1 cellular context compared by ENCODE assay signal in genomic region chr2:26692814-26693286, GRCh38.
TF ChIP-seq lines count a peak whose summit lies in the region.

No MANE protein-coding gene starts in this region.

TF ChIP-seq in WTC11, 78 proteins besides CTCF, POLR2A, EP300 and RAD21 (continued from another document and continues in another):
- TF ChIP-seq, protein P1, sequence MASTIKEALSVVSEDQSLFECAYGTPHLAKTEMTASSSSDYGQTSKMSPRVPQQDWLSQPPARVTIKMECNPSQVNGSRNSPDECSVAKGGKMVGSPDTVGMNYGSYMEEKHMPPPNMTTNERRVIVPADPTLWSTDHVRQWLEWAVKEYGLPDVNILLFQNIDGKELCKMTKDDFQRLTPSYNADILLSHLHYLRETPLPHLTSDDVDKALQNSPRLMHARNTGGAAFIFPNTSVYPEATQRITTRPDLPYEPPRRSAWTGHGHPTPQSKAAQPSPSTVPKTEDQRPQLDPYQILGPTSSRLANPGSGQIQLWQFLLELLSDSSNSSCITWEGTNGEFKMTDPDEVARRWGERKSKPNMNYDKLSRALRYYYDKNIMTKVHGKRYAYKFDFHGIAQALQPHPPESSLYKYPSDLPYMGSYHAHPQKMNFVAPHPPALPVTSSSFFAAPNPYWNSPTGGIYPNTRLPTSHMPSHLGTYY (CRISPR knock-in tag; IDR thresholded peaks at IDR 0.05): no peak
- TF ChIP-seq ATF3 (CRISPR knock-in tag; conservative IDR thresholded peaks at IDR 0.05) (no peak), NR1H2 (CRISPR knock-in tag; IDR thresholded peaks at IDR 0.05) (no peak), ZNF232 (CRISPR knock-in tag; IDR thresholded peaks at IDR 0.05) (no peak), GABPB1 (CRISPR knock-in tag; IDR thresholded peaks at IDR 0.05) (no peak), ZNF219 (CRISPR knock-in tag; IDR thresholded peaks at IDR 0.05; ENCODE audit: borderline replicate concordance) (no peak), ZBTB21 (CRISPR knock-in tag; IDR thresholded peaks at IDR 0.05; ENCODE audit: borderline replicate concordance) (no peak), SP1 (CRISPR knock-in tag; conservative IDR thresholded peaks at IDR 0.05) (no peak), ZBTB43 (CRISPR knock-in tag; IDR thresholded peaks at IDR 0.05) (no peak), JUN (CRISPR knock-in tag; IDR thresholded peaks at IDR 0.05) (peak; percentile 51; the same call in 1 of the 2 replicates), NFATC4 (CRISPR knock-in tag; IDR thresholded peaks at IDR 0.05) (no peak), FOXK1 (CRISPR knock-in tag; IDR thresholded peaks at IDR 0.05) (peak; percentile 72), ATF1 (CRISPR knock-in tag; IDR thresholded peaks at IDR 0.05) (peak; percentile 58; the same call in 1 of the 2 replicates), AR (CRISPR knock-in tag; IDR thresholded peaks at IDR 0.05) (no peak), FOXJ3 (CRISPR knock-in tag; IDR thresholded peaks at IDR 0.05; ENCODE audit: borderline replicate concordance) (no peak), SMAD4 (CRISPR knock-in tag; IDR thresholded peaks at IDR 0.05) (no peak), ATF2 (CRISPR knock-in tag; IDR thresholded peaks at IDR 0.05; ENCODE audit: borderline replicate concordance, low read depth) (no peak), SOX15 (CRISPR knock-in tag; IDR thresholded peaks at IDR 0.05) (no peak), IRF2 (CRISPR knock-in tag; IDR thresholded peaks at IDR 0.05; ENCODE audit: borderline replicate concordance, low read depth) (no peak), ZNF671 (CRISPR knock-in tag; IDR thresholded peaks at IDR 0.05) (no peak), GRHL2 (CRISPR knock-in tag; IDR thresholded peaks at IDR 0.05; ENCODE audit: insufficient replicate concordance, severe bottlenecking) (no peak), STAT6 (CRISPR knock-in tag; conservative IDR thresholded peaks at IDR 0.05; ENCODE audit: low read depth) (no peak), OVOL2 (CRISPR knock-in tag; IDR thresholded peaks at IDR 0.05; ENCODE audit: borderline replicate concordance) (no peak), ZNF263 (CRISPR knock-in tag; IDR thresholded peaks at IDR 0.05; ENCODE audit: low read depth) (no peak), ESRRA (CRISPR knock-in tag; IDR thresholded peaks at IDR 0.05; ENCODE audit: borderline replicate concordance) (no peak)
- TF ChIP-seq, protein P2, sequence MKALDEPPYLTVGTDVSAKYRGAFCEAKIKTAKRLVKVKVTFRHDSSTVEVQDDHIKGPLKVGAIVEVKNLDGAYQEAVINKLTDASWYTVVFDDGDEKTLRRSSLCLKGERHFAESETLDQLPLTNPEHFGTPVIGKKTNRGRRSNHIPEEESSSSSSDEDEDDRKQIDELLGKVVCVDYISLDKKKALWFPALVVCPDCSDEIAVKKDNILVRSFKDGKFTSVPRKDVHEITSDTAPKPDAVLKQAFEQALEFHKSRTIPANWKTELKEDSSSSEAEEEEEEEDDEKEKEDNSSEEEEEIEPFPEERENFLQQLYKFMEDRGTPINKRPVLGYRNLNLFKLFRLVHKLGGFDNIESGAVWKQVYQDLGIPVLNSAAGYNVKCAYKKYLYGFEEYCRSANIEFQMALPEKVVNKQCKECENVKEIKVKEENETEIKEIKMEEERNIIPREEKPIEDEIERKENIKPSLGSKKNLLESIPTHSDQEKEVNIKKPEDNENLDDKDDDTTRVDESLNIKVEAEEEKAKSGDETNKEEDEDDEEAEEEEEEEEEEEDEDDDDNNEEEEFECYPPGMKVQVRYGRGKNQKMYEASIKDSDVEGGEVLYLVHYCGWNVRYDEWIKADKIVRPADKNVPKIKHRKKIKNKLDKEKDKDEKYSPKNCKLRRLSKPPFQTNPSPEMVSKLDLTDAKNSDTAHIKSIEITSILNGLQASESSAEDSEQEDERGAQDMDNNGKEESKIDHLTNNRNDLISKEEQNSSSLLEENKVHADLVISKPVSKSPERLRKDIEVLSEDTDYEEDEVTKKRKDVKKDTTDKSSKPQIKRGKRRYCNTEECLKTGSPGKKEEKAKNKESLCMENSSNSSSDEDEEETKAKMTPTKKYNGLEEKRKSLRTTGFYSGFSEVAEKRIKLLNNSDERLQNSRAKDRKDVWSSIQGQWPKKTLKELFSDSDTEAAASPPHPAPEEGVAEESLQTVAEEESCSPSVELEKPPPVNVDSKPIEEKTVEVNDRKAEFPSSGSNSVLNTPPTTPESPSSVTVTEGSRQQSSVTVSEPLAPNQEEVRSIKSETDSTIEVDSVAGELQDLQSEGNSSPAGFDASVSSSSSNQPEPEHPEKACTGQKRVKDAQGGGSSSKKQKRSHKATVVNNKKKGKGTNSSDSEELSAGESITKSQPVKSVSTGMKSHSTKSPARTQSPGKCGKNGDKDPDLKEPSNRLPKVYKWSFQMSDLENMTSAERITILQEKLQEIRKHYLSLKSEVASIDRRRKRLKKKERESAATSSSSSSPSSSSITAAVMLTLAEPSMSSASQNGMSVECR (CRISPR knock-in tag; IDR thresholded peaks at IDR 0.05; ENCODE audit: borderline replicate concordance): no peak
- TF ChIP-seq, protein P3, sequence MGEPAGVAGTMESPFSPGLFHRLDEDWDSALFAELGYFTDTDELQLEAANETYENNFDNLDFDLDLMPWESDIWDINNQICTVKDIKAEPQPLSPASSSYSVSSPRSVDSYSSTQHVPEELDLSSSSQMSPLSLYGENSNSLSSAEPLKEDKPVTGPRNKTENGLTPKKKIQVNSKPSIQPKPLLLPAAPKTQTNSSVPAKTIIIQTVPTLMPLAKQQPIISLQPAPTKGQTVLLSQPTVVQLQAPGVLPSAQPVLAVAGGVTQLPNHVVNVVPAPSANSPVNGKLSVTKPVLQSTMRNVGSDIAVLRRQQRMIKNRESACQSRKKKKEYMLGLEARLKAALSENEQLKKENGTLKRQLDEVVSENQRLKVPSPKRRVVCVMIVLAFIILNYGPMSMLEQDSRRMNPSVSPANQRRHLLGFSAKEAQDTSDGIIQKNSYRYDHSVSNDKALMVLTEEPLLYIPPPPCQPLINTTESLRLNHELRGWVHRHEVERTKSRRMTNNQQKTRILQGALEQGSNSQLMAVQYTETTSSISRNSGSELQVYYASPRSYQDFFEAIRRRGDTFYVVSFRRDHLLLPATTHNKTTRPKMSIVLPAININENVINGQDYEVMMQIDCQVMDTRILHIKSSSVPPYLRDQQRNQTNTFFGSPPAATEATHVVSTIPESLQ (CRISPR knock-in tag; IDR thresholded peaks at IDR 0.05): no peak
- TF ChIP-seq, protein P4, sequence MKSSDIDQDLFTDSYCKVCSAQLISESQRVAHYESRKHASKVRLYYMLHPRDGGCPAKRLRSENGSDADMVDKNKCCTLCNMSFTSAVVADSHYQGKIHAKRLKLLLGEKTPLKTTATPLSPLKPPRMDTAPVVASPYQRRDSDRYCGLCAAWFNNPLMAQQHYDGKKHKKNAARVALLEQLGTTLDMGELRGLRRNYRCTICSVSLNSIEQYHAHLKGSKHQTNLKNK (CRISPR knock-in tag; IDR thresholded peaks at IDR 0.05): no peak
- TF ChIP-seq, protein P5, sequence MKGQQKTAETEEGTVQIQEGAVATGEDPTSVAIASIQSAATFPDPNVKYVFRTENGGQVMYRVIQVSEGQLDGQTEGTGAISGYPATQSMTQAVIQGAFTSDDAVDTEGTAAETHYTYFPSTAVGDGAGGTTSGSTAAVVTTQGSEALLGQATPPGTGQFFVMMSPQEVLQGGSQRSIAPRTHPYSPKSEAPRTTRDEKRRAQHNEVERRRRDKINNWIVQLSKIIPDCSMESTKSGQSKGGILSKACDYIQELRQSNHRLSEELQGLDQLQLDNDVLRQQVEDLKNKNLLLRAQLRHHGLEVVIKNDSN (CRISPR knock-in tag; IDR thresholded peaks at IDR 0.05): no peak
- TF ChIP-seq, protein P6, sequence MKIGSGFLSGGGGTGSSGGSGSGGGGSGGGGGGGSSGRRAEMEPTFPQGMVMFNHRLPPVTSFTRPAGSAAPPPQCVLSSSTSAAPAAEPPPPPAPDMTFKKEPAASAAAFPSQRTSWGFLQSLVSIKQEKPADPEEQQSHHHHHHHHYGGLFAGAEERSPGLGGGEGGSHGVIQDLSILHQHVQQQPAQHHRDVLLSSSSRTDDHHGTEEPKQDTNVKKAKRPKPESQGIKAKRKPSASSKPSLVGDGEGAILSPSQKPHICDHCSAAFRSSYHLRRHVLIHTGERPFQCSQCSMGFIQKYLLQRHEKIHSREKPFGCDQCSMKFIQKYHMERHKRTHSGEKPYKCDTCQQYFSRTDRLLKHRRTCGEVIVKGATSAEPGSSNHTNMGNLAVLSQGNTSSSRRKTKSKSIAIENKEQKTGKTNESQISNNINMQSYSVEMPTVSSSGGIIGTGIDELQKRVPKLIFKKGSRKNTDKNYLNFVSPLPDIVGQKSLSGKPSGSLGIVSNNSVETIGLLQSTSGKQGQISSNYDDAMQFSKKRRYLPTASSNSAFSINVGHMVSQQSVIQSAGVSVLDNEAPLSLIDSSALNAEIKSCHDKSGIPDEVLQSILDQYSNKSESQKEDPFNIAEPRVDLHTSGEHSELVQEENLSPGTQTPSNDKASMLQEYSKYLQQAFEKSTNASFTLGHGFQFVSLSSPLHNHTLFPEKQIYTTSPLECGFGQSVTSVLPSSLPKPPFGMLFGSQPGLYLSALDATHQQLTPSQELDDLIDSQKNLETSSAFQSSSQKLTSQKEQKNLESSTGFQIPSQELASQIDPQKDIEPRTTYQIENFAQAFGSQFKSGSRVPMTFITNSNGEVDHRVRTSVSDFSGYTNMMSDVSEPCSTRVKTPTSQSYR (CRISPR knock-in tag; IDR thresholded peaks at IDR 0.05): 0 out of 2 replicates have a peak, but pooled peaks have one; percentile 25
- TF ChIP-seq, protein P7, sequence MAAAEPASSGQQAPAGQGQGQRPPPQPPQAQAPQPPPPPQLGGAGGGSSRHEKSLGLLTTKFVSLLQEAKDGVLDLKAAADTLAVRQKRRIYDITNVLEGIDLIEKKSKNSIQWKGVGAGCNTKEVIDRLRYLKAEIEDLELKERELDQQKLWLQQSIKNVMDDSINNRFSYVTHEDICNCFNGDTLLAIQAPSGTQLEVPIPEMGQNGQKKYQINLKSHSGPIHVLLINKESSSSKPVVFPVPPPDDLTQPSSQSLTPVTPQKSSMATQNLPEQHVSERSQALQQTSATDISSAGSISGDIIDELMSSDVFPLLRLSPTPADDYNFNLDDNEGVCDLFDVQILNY (CRISPR knock-in tag; IDR thresholded peaks at IDR 0.05): no peak
- TF ChIP-seq, protein P8, sequence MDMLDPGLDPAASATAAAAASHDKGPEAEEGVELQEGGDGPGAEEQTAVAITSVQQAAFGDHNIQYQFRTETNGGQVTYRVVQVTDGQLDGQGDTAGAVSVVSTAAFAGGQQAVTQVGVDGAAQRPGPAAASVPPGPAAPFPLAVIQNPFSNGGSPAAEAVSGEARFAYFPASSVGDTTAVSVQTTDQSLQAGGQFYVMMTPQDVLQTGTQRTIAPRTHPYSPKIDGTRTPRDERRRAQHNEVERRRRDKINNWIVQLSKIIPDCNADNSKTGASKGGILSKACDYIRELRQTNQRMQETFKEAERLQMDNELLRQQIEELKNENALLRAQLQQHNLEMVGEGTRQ (CRISPR knock-in tag; IDR thresholded peaks at IDR 0.05): no peak
